Comparison of ENCODE assay signal across 8 cellular contexts in genomic region chr4:182808673-182809416, GRCh38.
A peak's percentile ranks its signal among the peaks of the same experiment; 100 is the strongest.
DNase-seq lines count a peak whose midpoint lies in the region; ATAC-seq, FAIRE-seq and TF ChIP-seq lines count a peak whose summit lies in the region.

No MANE protein-coding gene starts in this region.

- CTCF ChIA-PET in activated CD4-positive, alpha-beta T cell treated with anti-CD3 and anti-CD28 coated beads, Interleukin-2, amount 10 ng/mL, durations not matched to agents 7 days and 5 days (lab: Charles Lee): interaction anchor here (0.6 to 0.9 kb wide), 2 partner anchors 19 to 257 kb away, joined by 3 to 4 read pairs; no protein-coding TSS in a partner anchor

- H3K27ac Mint-ChIP-seq in activated CD4-positive, alpha-beta T cell treated with anti-CD3 and anti-CD28 coated beads, Interleukin-2, amount 10 ng/mL, durations not matched to agents 7 days and 5 days: peak overlapping the region; percentile 6
- peak overlapping the region; percentile 76 for H3K27ac Mint-ChIP-seq in neural progenitor cell

- WGBS in small intestine, 3 donors: 80 to 84% (median 83%) methylated on average over 24 to 25 of the region's 25 CpGs

- peaks cover 4% of the 10 kb centered on the region for H3K36me3 Mint-ChIP-seq in activated CD4-positive, alpha-beta T cell treated with anti-CD3 and anti-CD28 coated beads, Interleukin-2, amount 10 ng/mL, durations not matched to agents 7 days and 5 days (ENCODE audit: low read depth)
- H3K36me3 Mint-ChIP-seq in neural progenitor cell: peaks cover 15% of the 10 kb centered on the region

- no peaks in the 10 kb centered on the region for H3K9me3 ChIP-seq in neural progenitor cell (ENCODE audit: low read depth)
- H3K9me3 ChIP-seq in small intestine (ENCODE audit: control insufficient read depth, low read depth): no peaks in the 10 kb centered on the region

- DNase-seq in CD1c-positive myeloid dendritic cell (ENCODE audit: extremely low spot score) (peak; percentile 52), GM20000 (ENCODE audit: low spot score) (peak; percentile 67), neural progenitor cell (ENCODE audit: low spot score) (no peak), small intestine (no peak), NCI-H2029 (lab: John Stamatoyannopoulos, UW) (no peak), HK-2 (ENCODE audit: unreplicated experiment) (no peak)
- peak; percentile 78 for DNase-seq in activated CD4-positive, alpha-beta T cell treated with anti-CD3 and anti-CD28 coated beads, Interleukin-2, amount 10 ng/mL, durations not matched to agents 7 days and 5 days

- peaks cover 20% of the 10 kb centered on the region for H3K9me3 Mint-ChIP-seq in activated CD4-positive, alpha-beta T cell treated with anti-CD3 and anti-CD28 coated beads, Interleukin-2, amount 10 ng/mL, durations not matched to agents 7 days and 5 days
- peaks cover 32% of the 10 kb centered on the region for H3K9me3 Mint-ChIP-seq in neural progenitor cell

- H3F3A ChIP-seq in neural progenitor cell (ENCODE audit: low read depth): peaks cover 20% of the 10 kb centered on the region

- H2AFZ ChIP-seq in neural progenitor cell (replicated peaks): no peak overlapping the region

- no peaks in the 10 kb centered on the region for H3K79me2 ChIP-seq in neural progenitor cell (ENCODE audit: low read depth)

- no peak overlapping the region for H3K27ac ChIP-seq in neural progenitor cell
- no peak overlapping the region for H3K27ac ChIP-seq in small intestine (ENCODE audit: low read depth in 1 of 2, low read length in 1 of 2)

- H3K36me3 ChIP-seq in neural progenitor cell (no peaks in the 10 kb centered on the region), small intestine (ENCODE audit: control insufficient read depth in 2 of 2, insufficient read depth in 2 of 2, low read length in 2 of 2) (no peaks in the 10 kb centered on the region)

- no peak overlapping the region for H3K9ac ChIP-seq in neural progenitor cell

- H3K4me1 ChIP-seq in neural progenitor cell: peaks cover 4% of the 10 kb centered on the region
- no peaks in the 10 kb centered on the region for H3K4me1 ChIP-seq in small intestine (ENCODE audit: control insufficient read depth in 2 of 2, insufficient read depth in 1 of 2, low read depth in 1 of 2, low read length in 1 of 2)

- H3K4me2 ChIP-seq in neural progenitor cell: no peak overlapping the region

- POLR2A ChIA-PET in activated CD4-positive, alpha-beta T cell treated with anti-CD3 and anti-CD28 coated beads, Interleukin-2, amount 10 ng/mL, durations not matched to agents 7 days and 5 days (lab: Charles Lee): interaction anchor here (1.0 kb wide), 1 partner anchor 109 kb away, joined by 12 read pairs; no protein-coding TSS in a partner anchor

- peak overlapping the region; percentile 8 for H3K4me3 Mint-ChIP-seq in activated CD4-positive, alpha-beta T cell treated with anti-CD3 and anti-CD28 coated beads, Interleukin-2, amount 10 ng/mL, durations not matched to agents 7 days and 5 days
- peak overlapping the region; percentile 61 for H3K4me3 Mint-ChIP-seq in neural progenitor cell

- H3K27me3 ChIP-seq in neural progenitor cell: peaks cover 11% of the 10 kb centered on the region
- no peaks in the 10 kb centered on the region for H3K27me3 ChIP-seq in small intestine (ENCODE audit: control insufficient read depth in 2 of 2, insufficient read depth in 2 of 2, low read length in 2 of 2)

- H3K27me3 Mint-ChIP-seq in activated CD4-positive, alpha-beta T cell treated with anti-CD3 and anti-CD28 coated beads, Interleukin-2, amount 10 ng/mL, durations not matched to agents 7 days and 5 days: peaks cover 6% of the 10 kb centered on the region
- H3K27me3 Mint-ChIP-seq in neural progenitor cell (ENCODE audit: insufficient read depth, low read depth): peaks cover 20% of the 10 kb centered on the region

- no peak for FAIRE-seq in small intestine (lab: Jason Lieb, UNC)

- ATAC-seq in HG03521 (IDR thresholded peaks at IDR 0.05; ENCODE audit: unreplicated experiment): peak; percentile 75

- H4K20me1 ChIP-seq in neural progenitor cell (ENCODE audit: low read depth): no peaks in the 10 kb centered on the region

- no peak for TF ChIP-seq CTCF in GM20000 (IDR thresholded peaks at IDR 0.05; ENCODE audit: extremely low read depth, missing control alignments)
- TF ChIP-seq CTCF in neural progenitor cell (IDR thresholded peaks at IDR 0.05): no peak

- H3K4me1 Mint-ChIP-seq in activated CD4-positive, alpha-beta T cell treated with anti-CD3 and anti-CD28 coated beads, Interleukin-2, amount 10 ng/mL, durations not matched to agents 7 days and 5 days: peaks cover 13% of the 10 kb centered on the region
- H3K4me1 Mint-ChIP-seq in neural progenitor cell: peaks cover 24% of the 10 kb centered on the region

- H3K4me3 ChIP-seq in neural progenitor cell: no peak overlapping the region
- H3K4me3 ChIP-seq in small intestine (ENCODE audit: low read depth in 1 of 2, low read length in 2 of 2): no peak overlapping the region

Comparison
In these comparisons a context has a peak if more than half of its experiments do, and no peak if none do; other contexts are left out.
1. DNase-seq: peak in CD1c-positive myeloid dendritic cell (single experiment), GM20000 (single experiment) and activated CD4-positive, alpha-beta T cell treated with anti-CD3 and anti-CD28 coated beads, Interleukin-2, amount 10 ng/mL, durations not matched to agents 7 days and 5 days (single experiment); none in neural progenitor cell (single experiment), small intestine (single experiment), NCI-H2029 (single experiment) and HK-2 (single experiment).